Comparison of ENCODE assay signal across 8 cellular contexts in the genomic region with DNA sequence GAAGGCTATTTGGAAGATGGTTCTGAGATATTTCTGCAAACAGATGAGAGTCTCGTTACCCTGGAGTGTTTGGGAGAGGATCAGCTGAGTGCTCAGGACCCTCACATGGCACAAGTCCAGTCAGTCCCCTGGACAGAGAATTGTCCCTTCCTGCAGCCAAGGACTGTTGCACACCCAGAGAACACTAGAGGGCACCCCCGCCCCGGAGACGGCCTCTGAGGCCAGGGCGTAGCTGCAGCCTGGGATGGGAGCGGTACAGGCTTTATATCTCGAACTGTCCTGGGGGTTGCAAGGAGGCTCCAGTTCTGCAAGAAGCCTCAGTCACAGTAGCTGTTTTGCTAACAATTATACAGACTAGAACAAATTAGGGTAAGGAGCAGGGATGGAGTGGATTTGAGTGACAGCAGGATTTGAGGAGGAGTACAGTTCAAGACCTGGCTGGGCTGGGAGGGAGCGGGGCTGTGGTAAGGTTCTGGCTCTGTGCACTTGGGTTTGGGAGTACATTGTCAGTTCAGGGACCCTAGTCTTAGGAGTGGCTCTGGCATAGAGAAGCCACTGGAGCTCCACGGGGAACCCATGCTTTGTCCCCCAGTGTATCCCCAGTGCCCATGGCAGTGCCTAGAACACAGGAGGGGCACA.
DNase-seq lines count a peak whose midpoint lies in the region; ATAC-seq and TF ChIP-seq lines count a peak whose summit lies in the region.

No MANE protein-coding gene starts in this region.

- no peak overlapping the region for H2AFZ ChIP-seq in MM.1S (ENCODE audit: low read length)

- H3K9me3 ChIP-seq in AG04450 (ENCODE audit: control insufficient read depth, insufficient read depth, low read length) (peaks cover 2% of the 10 kb centered on the region; the same call in 1 of the 2 replicates), MM.1S (replicated peaks; ENCODE audit: insufficient read depth, low read length) (no peaks in the 10 kb centered on the region), RWPE2 (ENCODE audit: severe bottlenecking) (no peaks in the 10 kb centered on the region)

- DNase-seq in AG04450 (ENCODE audit: low read depth, low spot score) (no peak), MM.1S (peak; percentile 44), RWPE2 (ENCODE audit: low spot score) (no peak), cardiac fibroblast (ENCODE audit: low read depth in 2 of 2) (peak; percentile 80 to 81), kidney glomerular epithelial cell (lab: John Stamatoyannopoulos, UW) (peak; percentile 63)
- DNase-seq in stimulated activated CD4-positive, alpha-beta T cell treated with anti-CD3 and anti-CD28 coated beads, Interleukin-1b, Interleukin-23, amount 100 ng/mL, for 48 hours: peak; percentile 23

- POLR2A ChIA-PET in AG04450 (lab: Yijun Ruan, JAX): interaction anchor here (0.7 to 1.2 kb wide), 4 partner anchors 10 to 532 kb away, joined by 3 to 6 read pairs (median 3); partner anchors contain the start of gene HACD2

- no peak overlapping the region for H3K4me2 ChIP-seq in MM.1S (ENCODE audit: low read depth, low read length)

- H3K9ac ChIP-seq in MM.1S (ENCODE audit: low read length): no peak overlapping the region

- H3K36me3 ChIP-seq in MM.1S (replicated peaks; ENCODE audit: insufficient read depth, low read length) (no peaks in the 10 kb centered on the region), RWPE2 (ENCODE audit: low read depth) (no peaks in the 10 kb centered on the region)

- H3K27ac ChIP-seq in AG04450 (ENCODE audit: low read depth, low read length) (peak overlapping the region; percentile 94), MM.1S (ENCODE audit: low read length) (no peak overlapping the region), RWPE2 (ENCODE audit: poor library complexity, severe bottlenecking) (peak overlapping the region; percentile 2)

- H3F3A ChIP-seq in MM.1S (ENCODE audit: insufficient read depth, low read length): no peaks in the 10 kb centered on the region

- H4K20me1 ChIP-seq in MM.1S (ENCODE audit: insufficient read depth, low read length): no peaks in the 10 kb centered on the region

- H3K4me3 ChIP-seq in AG04450 (ENCODE audit: low read depth, low read length): no peak overlapping the region
- H3K4me3 ChIP-seq in MM.1S (ENCODE audit: low read length): no peak overlapping the region
- no peak overlapping the region for H3K4me3 ChIP-seq in RWPE2 (ENCODE audit: severe bottlenecking)
- no peak overlapping the region for H3K4me3 ChIP-seq in cardiac fibroblast (replicated peaks in 1 of 2; ENCODE audit: low read depth in 2 of 2, low read length in 2 of 2)

- H3K27me3 ChIP-seq in AG04450 (ENCODE audit: control insufficient read depth, insufficient read depth, low read length): no peaks in the 10 kb centered on the region
- no peaks in the 10 kb centered on the region for H3K27me3 ChIP-seq in MM.1S (replicated peaks; ENCODE audit: insufficient read depth, low read length)
- H3K27me3 ChIP-seq in RWPE2 (ENCODE audit: insufficient read depth, poor library complexity, severe bottlenecking): no peaks in the 10 kb centered on the region

- TF ChIP-seq CTCF in AG04450 (IDR thresholded peaks at IDR 0.05; ENCODE audit: low read depth, low read length) (peak; percentile 88), MM.1S (IDR thresholded peaks at IDR 0.05; ENCODE audit: low read length) (peak; percentile 91), RWPE2 (IDR thresholded peaks at IDR 0.05; ENCODE audit: poor library complexity, severe bottlenecking) (peak; percentile 96), cardiac fibroblast (IDR thresholded peaks at IDR 0.05; ENCODE audit: low read depth, low read length) (peak; percentile 94)

- no peaks in the 10 kb centered on the region for H3K79me2 ChIP-seq in MM.1S (ENCODE audit: low read length)

- ATAC-seq in GM18511 (IDR thresholded peaks at IDR 0.05; ENCODE audit: unreplicated experiment) (peak; percentile 64), RWPE2 (ENCODE audit: low read depth) (peak; percentile 89), GM19324 (IDR thresholded peaks at IDR 0.05; ENCODE audit: low FRiP score, unreplicated experiment) (no peak)

- H3K9me2 ChIP-seq in MM.1S (replicated peaks; ENCODE audit: insufficient read depth, low read length): no peaks in the 10 kb centered on the region

- no peaks in the 10 kb centered on the region for H3K4me1 ChIP-seq in MM.1S (ENCODE audit: low read length)
- H3K4me1 ChIP-seq in RWPE2 (ENCODE audit: insufficient read depth, poor library complexity, severe bottlenecking): peaks cover 6% of the 10 kb centered on the region

- CTCF ChIA-PET in AG04450 (lab: Charles Lee): interaction anchor here (0.6 to 8.0 kb wide), 37 partner anchors 9 to 1269 kb away, joined by 3 to 112 read pairs (median 5); no protein-coding TSS in a partner anchor

Comparison
In these comparisons a context has a peak if more than half of its experiments do, and no peak if none do; other contexts are left out.
1. DNase-seq: peak in MM.1S (single experiment), cardiac fibroblast (2 of 2), kidney glomerular epithelial cell (single experiment) and stimulated activated CD4-positive, alpha-beta T cell treated with anti-CD3 and anti-CD28 coated beads, Interleukin-1b, Interleukin-23, amount 100 ng/mL, for 48 hours (single experiment); none in AG04450 (single experiment) and RWPE2 (single experiment).
2. Peak in every context shown above with its lines, with median percentiles within 50 percentile points of each other: CTCF ChIP-seq.